26 cellular contexts compared by ENCODE assay signal in the genomic region with DNA sequence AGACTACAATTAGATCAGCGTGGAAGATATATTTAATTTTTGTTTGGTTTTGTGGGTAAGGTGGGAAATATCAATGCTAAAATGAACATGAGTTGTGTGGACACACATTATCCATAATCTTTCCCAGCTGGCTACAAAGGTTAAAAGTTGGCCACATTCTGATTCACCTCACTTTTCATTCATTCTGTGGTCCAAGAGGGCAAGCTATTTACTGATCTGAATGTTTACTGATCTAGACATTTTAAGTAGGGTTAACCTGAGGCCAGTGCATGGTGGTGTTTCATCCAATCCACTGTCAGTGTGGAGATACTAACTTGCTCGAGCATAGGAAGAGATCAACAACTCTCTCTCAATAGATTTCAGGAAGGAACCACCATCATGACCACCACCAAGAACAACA.
DNase-seq lines count a peak whose midpoint lies in the region; ATAC-seq, FAIRE-seq and TF ChIP-seq lines count a peak whose summit lies in the region.
"Had no signal": no experiment of that assay in that cellular context is flagged by ENCODE, and none has a peak within 500 bp of the region (broad histone marks: within the 10 kb centered on the region; RNA-seq: fewer than 3 reads in every experiment).

No MANE protein-coding gene starts in this region.

- H3K27me3 ChIP-seq in SJSA1 (replicated peaks): no peaks in the 10 kb centered on the region
- H3K27me3 ChIP-seq: BE2C, SJCRH30, tibial artery had no signal

- no peak for TF ChIP-seq CTCF in Calu3 (IDR thresholded peaks at IDR 0.05; ENCODE audit: unreplicated experiment)
- no peak for TF ChIP-seq CTCF in progenitor cell of endocrine pancreas (IDR thresholded peaks at IDR 0.05; ENCODE audit: unreplicated experiment)

- no TSS peak for BruUV-seq in Calu3 (replicated peaks; lab: Mats Ljungman, UMichigan)

- peak overlapping the region; percentile 99 for H3K27ac ChIP-seq in SJSA1

- H3K9me3 ChIP-seq in SJSA1 (replicated peaks): no peaks in the 10 kb centered on the region
- H3K9me3 ChIP-seq: BE2C, tibial artery had no signal

- H3K27ac Mint-ChIP-seq in Calu3 (ENCODE audit: unreplicated experiment) (peak overlapping the region; percentile 98), progenitor cell of endocrine pancreas (peak overlapping the region; percentile 85)
- H3K27ac Mint-ChIP-seq: naive B cell; T-helper 1 cell treated with Interleukin-12 subunit alpha and Interleukin-12 subunit beta and Interleukin-4 antibody, amounts not matched to agents 30 μg/mL and 1 μg/mL, for 36 hours had no signal

- no peaks in the 10 kb centered on the region for H3K9me3 Mint-ChIP-seq in Calu3 (ENCODE audit: low read depth, unreplicated experiment)
- no peaks in the 10 kb centered on the region for H3K9me3 Mint-ChIP-seq in progenitor cell of endocrine pancreas (ENCODE audit: low read depth)
- H3K9me3 Mint-ChIP-seq: activated T-cell treated with anti-CD3 and anti-CD28 coated beads, Interleukin-2, amount 50 U/mL, for 4 hours; naive B cell; T-helper 1 cell treated with Interleukin-12 subunit alpha and Interleukin-12 subunit beta and Interleukin-4 antibody, amounts not matched to agents 30 μg/mL and 1 μg/mL, for 36 hours had no signal

- no peak for FAIRE-seq in GM12892 (lab: Jason Lieb, UNC)
- FAIRE-seq: GM19239, islet of Langerhans had no signal

- intact Hi-C loops in Calu3 (cut with micrococcal nuclease; ENCODE audit: unreplicated experiment): loop anchor here (2.0 kb wide), 1 partner anchor 76 kb away; no protein-coding TSS in a partner anchor
- intact Hi-C loops in left colon (cut with DNase I, micrococcal nuclease): no loop called here

- peaks cover 68% of the 10 kb centered on the region for H3K4me1 Mint-ChIP-seq in Calu3 (ENCODE audit: low read depth, unreplicated experiment)
- peaks cover 42% of the 10 kb centered on the region for H3K4me1 Mint-ChIP-seq in progenitor cell of endocrine pancreas (ENCODE audit: low read depth)

- H3K36me3 Mint-ChIP-seq in Calu3 (ENCODE audit: insufficient read depth, unreplicated experiment) (peaks cover 17% of the 10 kb centered on the region), progenitor cell of endocrine pancreas (ENCODE audit: insufficient read depth) (peaks cover 29% of the 10 kb centered on the region)

- H3K4me3 ChIP-seq in SJSA1: no peak overlapping the region
- H3K4me3 ChIP-seq: lung, PC-9, SJCRH30, tibial artery had no signal

- H3K4me3 Mint-ChIP-seq in Calu3 (ENCODE audit: low read depth, unreplicated experiment) (no peak overlapping the region), progenitor cell of endocrine pancreas (ENCODE audit: low read depth) (peak overlapping the region; percentile 3)
- H3K4me3 Mint-ChIP-seq: activated T-cell treated with anti-CD3 and anti-CD28 coated beads, Interleukin-2, amount 50 U/mL, for 4 hours; naive B cell; T-helper 1 cell treated with Interleukin-12 subunit alpha and Interleukin-12 subunit beta and Interleukin-4 antibody, amounts not matched to agents 30 μg/mL and 1 μg/mL, for 36 hours had no signal

- peak; percentile 44 for ATAC-seq in left colon
- no peak for ATAC-seq in HG03442 (IDR thresholded peaks at IDR 0.05; ENCODE audit: unreplicated experiment)
- ATAC-seq: activated T-cell treated with anti-CD3 and anti-CD28 coated beads, Interleukin-2, amount 50 U/mL, for 4 hours had no signal

- CTCF ChIA-PET in Calu3 (lab: Charles Lee): no interaction called here

- H3K27me3 Mint-ChIP-seq in Calu3 (ENCODE audit: unreplicated experiment) (no peaks in the 10 kb centered on the region), progenitor cell of endocrine pancreas (no peaks in the 10 kb centered on the region)
- H3K27me3 Mint-ChIP-seq: naive B cell had no signal

- peaks cover 7% of the 10 kb centered on the region; the same call in 1 of the 2 replicates for H3K36me3 ChIP-seq in SJSA1

- H3K4me1 ChIP-seq in SJSA1 (replicated peaks): peaks cover 46% of the 10 kb centered on the region

- TF ChIP-seq POLR2A in GM12892 (IDR thresholded peaks at IDR 0.05; ENCODE audit: low read depth, low read length): no peak

- DNase-seq in Calu3: no peak
- no peak for DNase-seq in SJSA1 (ENCODE audit: low read depth in 1 of 2, low spot score in 2 of 2)
- no peak for DNase-seq in left colon
- no peak for DNase-seq in progenitor cell of endocrine pancreas (ENCODE audit: low spot score, unreplicated experiment)
- no peak for DNase-seq in T-helper 1 cell
- DNase-seq in HCEC 1CT: no peak
- DNase-seq in GM12892 (ENCODE audit: insufficient read length): no peak
- DNase-seq: activated CD4-positive, alpha-beta T cell treated with anti-CD3 and anti-CD28 coated beads for 4 hours; activated naive CD4-positive, alpha-beta T cell; activated T-cell treated with anti-CD3 and anti-CD28 coated beads, Interleukin-2, amount 50 U/mL, for 4 hours; BE2C; central memory CD4-positive, alpha-beta T cell; COR-L47; naive B cell; NCI-H1105 treated with DMSO at 0.1 percent for 48 hours; NCI-H2081 treated with DMSO at 0.1 percent for 48 hours; PC-9; SJCRH30; stimulated activated CD4-positive, alpha-beta T cell treated with anti-CD3 and anti-CD28 coated beads, Interleukin-2, amount 100 ng/mL, for 24 hours; stimulated activated naive CD4-positive, alpha-beta T cell; tibial artery had no signal
